8 cellular contexts compared by ENCODE assay signal in genomic region chr20:57709823-57710799, GRCh38. TPM values are rescaled to one million over a fixed set of nuclear protein-coding genes. Genes with fewer than 3 reads are reported as not detected.
DNase-seq lines count a peak whose midpoint lies in the region; ATAC-seq and TF ChIP-seq lines count a peak whose summit lies in the region.

Gene PMEPA1, minus strand, starts transcription at chr20:57710015. Its CDS starts 433 bp downstream, at chr20:57709582.

- H3K9me2 ChIP-seq in HCT116 (ENCODE audit: insufficient read depth): no peaks in the 10 kb centered on the region

- TF ChIP-seq RAD21 in HCT116 (IDR thresholded peaks at IDR 0.05; ENCODE audit: low read depth): no peak

- no peak within 1 kb of the TSS for H2AFZ ChIP-seq in HCT116 (ENCODE audit: low read depth, low read length, poor library complexity, severe bottlenecking)

- H4K20me1 ChIP-seq in HCT116 (ENCODE audit: insufficient read depth): no peaks in the 10 kb centered on the region

- no peak for TF ChIP-seq CTCF in HCT116 (IDR thresholded peaks at IDR 0.05 in 2 of 3, conservative IDR thresholded peaks at IDR 0.05 in 1 of 3; ENCODE audit: borderline replicate concordance in 1 of 3, insufficient read depth in 1 of 3, low read depth in 2 of 3, low read length in 2 of 3)
- TF ChIP-seq CTCF in tibial nerve (IDR thresholded peaks at IDR 0.05): peak in 2 of 5 experiments; percentile 52 to 70

- POLR2A ChIA-PET in HCT116 (lab: Charles Lee): interaction anchor here (1.0 kb wide), 1 partner anchor 11 kb away, joined by 3 read pairs; no protein-coding TSS in a partner anchor

- H3K4me3 ChIP-seq in HCT116 (replicated peaks in 1 of 2; ENCODE audit: low read depth in 1 of 2, low read length in 2 of 2) (peak within 1 kb of the TSS; percentile 36 to 53), tibial nerve (peak within 1 kb of the TSS; percentile 39 to 94 (median 82))

- no peak for TF ChIP-seq POLR2A in HCT116 (IDR thresholded peaks at IDR 0.05; ENCODE audit: borderline replicate concordance, extremely low read depth, insufficient read depth, insufficient read length)
- TF ChIP-seq POLR2A in tibial nerve (IDR thresholded peaks at IDR 0.05): peak; percentile 75 to 91

- no peaks in the 10 kb centered on the region for H3K36me3 ChIP-seq in HCT116 (ENCODE audit: control insufficient read depth in 1 of 2, insufficient read depth in 2 of 2, low read length in 2 of 2)
- H3K36me3 ChIP-seq in tibial nerve: no peaks in the 10 kb centered on the region

- H3K9ac ChIP-seq in HCT116 (ENCODE audit: low read length): no peak within 1 kb of the TSS; the same call in 1 of the 2 replicates

- CTCF ChIA-PET in HCT116 (lab: Charles Lee): interaction anchor here (1.1 to 1.3 kb wide), 2 partner anchors 12 to 17 kb away, joined by 5 read pairs; no protein-coding TSS in a partner anchor

- peak; percentile 86 for ATAC-seq in HCT116
- ATAC-seq in left cardiac atrium: peak; percentile 92 to 94

- no TSS peak for BruUV-seq in HCT116 (replicated peaks; lab: Mats Ljungman, UMichigan)

- H3K4me1 ChIP-seq in HCT116 (ENCODE audit: control insufficient read depth in 1 of 2, insufficient read depth in 2 of 2, low read length in 2 of 2) (peaks cover 8 to 18% of the 10 kb centered on the region in 2 experiments; a peak in 3 of 4 replicates), tibial nerve (peaks cover 0 to 83% (median 41%) of the 10 kb centered on the region in 4 donors)

- peak within 1 kb of the TSS; percentile 85 for H3K4me2 ChIP-seq in HCT116 (ENCODE audit: low read length)

- 0 to 1% methylated on average over 33 to 49 of the region's 92 CpGs for WGBS in tibial nerve, 2 donors

- peak; percentile 36 to 93 for TF ChIP-seq EP300 in tibial nerve (IDR thresholded peaks at IDR 0.05)

- DNase-seq in ELF-1 (ENCODE audit: low read depth, low spot score): peak; percentile 93
- DNase-seq in HCT116 (ENCODE audit: low read depth, low spot score): peak; percentile 56
- DNase-seq in NAMALWA (ENCODE audit: low spot score): peak; percentile 91
- DNase-seq in T follicular helper cell (ENCODE audit: low read depth): peak; percentile 93
- DNase-seq in amniotic stem cell (lab: John Stamatoyannopoulos, UW): peak; percentile 81
- DNase-seq in left cardiac atrium: peak; percentile 96
- DNase-seq in pons (ENCODE audit: low spot score): peak; percentile 86
- peak; percentile 87 for DNase-seq in tibial nerve (ENCODE audit: low spot score in 2 of 2)

- intact Hi-C loops in HCT116 (cut with micrococcal nuclease) (no loop called here), left cardiac atrium (cut with DNase I) (loop anchor here in 1 of 2 donors (5.0 kb wide), 2 partner anchors 38 to 53 kb away; no protein-coding TSS in a partner anchor)

- H3K27ac ChIP-seq in HCT116 (ENCODE audit: low read depth, low read length): no peak within 1 kb of the TSS; the same call in 1 of the 2 replicates
- peak within 1 kb of the TSS; percentile 71 to 97 (median 92) for H3K27ac ChIP-seq in tibial nerve

- RAD21 ChIA-PET in HCT116 (lab: Charles Lee; ENCODE audit: low non-redundant PET in 1 of 2, low total read pairs in 2 of 2, uncharacterized antibody in 2 of 2, unreplicated experiment in 2 of 2): no interaction called here

- H3K27me3 ChIP-seq in HCT116 (ENCODE audit: insufficient read depth, low read length) (peaks cover 76% of the 10 kb centered on the region), tibial nerve (no peaks in the 10 kb centered on the region)

- no peaks in the 10 kb centered on the region for H3K9me3 ChIP-seq in HCT116 (ENCODE audit: control insufficient read depth in 1 of 2, insufficient read depth in 1 of 2, low read depth in 1 of 2, low read length in 2 of 2)
- no peaks in the 10 kb centered on the region for H3K9me3 ChIP-seq in tibial nerve

- H3K79me2 ChIP-seq in HCT116 (ENCODE audit: insufficient read depth, low read length): no peaks in the 10 kb centered on the region

TF ChIP-seq in HCT116, 20 proteins besides CTCF, POLR2A, EP300 and RAD21:
- TF ChIP-seq EGR1 (IDR thresholded peaks at IDR 0.05; ENCODE audit: low read depth) (peak; percentile 65), TCF7L2 (IDR thresholded peaks at IDR 0.05; ENCODE audit: borderline replicate concordance, extremely low read depth, insufficient read depth, insufficient read length) (no peak), SP1 (IDR thresholded peaks at IDR 0.05; ENCODE audit: low read depth) (peak; percentile 66), MAX (IDR thresholded peaks at IDR 0.05) (peak; percentile 36; the same call in 1 of the 2 replicates), POLR2AphosphoS5 (IDR thresholded peaks at IDR 0.05; ENCODE audit: low read depth, low read length) (no peak), EZH2phosphoT487 (IDR thresholded peaks at IDR 0.05; ENCODE audit: borderline replicate concordance) (peak; percentile 78; the same call in 1 of the 2 replicates), EZH2 (IDR thresholded peaks at IDR 0.05) (peak; percentile 89; the same call in 1 of the 2 replicates), CBX3 (IDR thresholded peaks at IDR 0.05; ENCODE audit: low read depth) (no peak)
TF ChIP-seq in HCT116: peak in this region for 5.

RNA-seq across cellular contexts. Expression of gene PMEPA1, which starts in this region (rescaled TPM):
- total RNA-seq in HCT116 (2021; ENCODE audit: unreplicated experiment) (0.64 TPM), left cardiac atrium (10 to 100 TPM; 28.3 to 60.3 TPM), tibial nerve (10 to 100 TPM; 10.2 to 33.6 (median 18.3) TPM)
- 1.1 and 2.3 TPM in 2 replicates for polyA plus RNA-seq in HCT116 (2012)
